ENCODE assay signal across 19 cellular contexts in genomic region chr9:72150653-72151052, GRCh38. TPM values are rescaled to one million over a fixed set of nuclear protein-coding genes. Genes with fewer than 3 reads are reported as not detected.
A peak's percentile ranks its signal among the peaks of the same experiment; 100 is the strongest.
DNase-seq lines count a peak whose midpoint lies in the region; ATAC-seq, FAIRE-seq and TF ChIP-seq lines count a peak whose summit lies in the region.
"Had no signal": no experiment of that assay in that cellular context is flagged by ENCODE, and none has a peak within 500 bp of the region (broad histone marks: within the 10 kb centered on the region; RNA-seq: fewer than 3 reads in every experiment).

No MANE protein-coding gene starts in this region.

- no peak for TF ChIP-seq RAD21 in liver (IDR thresholded peaks at IDR 0.05)
- TF ChIP-seq RAD21 in HepG2 (CRISPR knock-in tag; IDR thresholded peaks at IDR 0.05) = no peak

- no peaks in the 10 kb centered on the region for H3K36me3 Mint-ChIP-seq in MCF 10A (ENCODE audit: insufficient read depth, unreplicated experiment)
- H3K36me3 Mint-ChIP-seq: IgD-negative memory B cell had no signal

- H3K27ac ChIP-seq in liver (ENCODE audit: low read depth in 1 of 2, low read length in 2 of 2) (peak overlapping the region; percentile 98 to 99), HepG2 (ENCODE audit: extremely low read length, insufficient read depth, low read length) (no peak overlapping the region), dorsolateral prefrontal cortex (peak overlapping the region in 10 of 59 donors; percentile 2 to 85 (median 56)), right lobe of liver (peak overlapping the region; percentile 79 to 98 (median 96)), sigmoid colon (no peak overlapping the region)
- H3K27ac ChIP-seq: BLaER1, SK-N-MC had no signal

- in situ Hi-C loops in HepG2 (cut with HindIII; ENCODE audit: extremely low pct_ligation_motif_present, low pct_unique_long_range_greater_than_20kb) = no loop called here

- no peak for FAIRE-seq in HepG2 (lab: Jason Lieb, UNC)

- no peak overlapping the region for H3K27ac Mint-ChIP-seq in MCF 10A (ENCODE audit: low read depth, unreplicated experiment)
- H3K27ac Mint-ChIP-seq: IgD-negative memory B cell had no signal

- 43% methylated on average over 6 of the region's 6 CpGs for WGBS in liver
- 76% methylated on average over 6 of the region's 6 CpGs for WGBS in HepG2 (ENCODE audit: low lambda C conversion rate)
- 27% methylated on average over 6 of the region's 6 CpGs for WGBS in right lobe of liver (ENCODE audit: insufficient coverage, low coverage, low lambda C conversion rate, missing lambda C conversion rate)
- 70 to 74% methylated on average over 6 of the region's 6 CpGs for WGBS in sigmoid colon, 2 donors

- no peaks in the 10 kb centered on the region for H3K9me3 Mint-ChIP-seq in MCF 10A (ENCODE audit: unreplicated experiment)

- no peaks in the 10 kb centered on the region for H3K27me3 Mint-ChIP-seq in MCF 10A (ENCODE audit: insufficient read depth, unreplicated experiment)

- CTCF ChIA-PET in HepG2 (lab: Yijun Ruan, JAX; ENCODE audit: low intra/inter-chr PET ratio, low total read pairs) = no interaction called here
- CTCF ChIA-PET in MCF 10A (lab: Yijun Ruan, JAX) = no interaction called here

- H4K20me1 ChIP-seq in HepG2 (ENCODE audit: insufficient read depth, low read length) = no peaks in the 10 kb centered on the region
- H4K20me1 ChIP-seq: BLaER1 had no signal

- peaks cover 11% of the 10 kb centered on the region for H3K4me1 Mint-ChIP-seq in MCF 10A (ENCODE audit: insufficient read depth, unreplicated experiment)

- TF ChIP-seq CTCF in liver (IDR thresholded peaks at IDR 0.05; ENCODE audit: low read depth, low read length, missing input control) = no peak
- no peak for TF ChIP-seq CTCF in HepG2 (CRISPR knock-in tag; IDR thresholded peaks at IDR 0.05)
- no peak for TF ChIP-seq CTCF in dorsolateral prefrontal cortex (IDR thresholded peaks at IDR 0.05 in 54 of 56, conservative IDR thresholded peaks at IDR 0.05 in 2 of 56; ENCODE audit: low read depth in 1 of 56, partially characterized antibody in 56 of 56)
- TF ChIP-seq CTCF in right lobe of liver (IDR thresholded peaks at IDR 0.05) = no peak
- TF ChIP-seq CTCF in sigmoid colon (IDR thresholded peaks at IDR 0.05) = no peak
- no peak for TF ChIP-seq CTCF in MCF 10A (IDR thresholded peaks at IDR 0.05; ENCODE audit: unreplicated experiment)

- H3K27me3 ChIP-seq in liver (ENCODE audit: control insufficient read depth in 4 of 4, insufficient read depth in 4 of 4, low read length in 3 of 4) (no peaks in the 10 kb centered on the region), HepG2 (ENCODE audit: control insufficient read depth in 1 of 2, insufficient read depth in 2 of 2, low read length in 2 of 2) (peaks cover 1 to 26% of the 10 kb centered on the region in 2 experiments; a peak in 3 of 5 replicates), dorsolateral prefrontal cortex (peaks cover 0 to 34% (median 12%) of the 10 kb centered on the region in 45 donors), right lobe of liver (no peaks in the 10 kb centered on the region), sigmoid colon (peaks cover 4 to 42% (median 13%) of the 10 kb centered on the region in 3 donors)
- H3K27me3 ChIP-seq: BLaER1 had no signal

- BruUV-seq in HepG2 (replicated peaks; lab: Mats Ljungman, UMichigan) = no TSS peak
- no TSS peak for BruUV-seq in MCF 10A (replicated peaks; lab: Mats Ljungman, UMichigan)

- no peaks in the 10 kb centered on the region for H3K9me3 ChIP-seq in liver (ENCODE audit: control insufficient read depth in 4 of 4, low read length in 3 of 4)
- H3K9me3 ChIP-seq in HepG2 (ENCODE audit: low read length) = no peaks in the 10 kb centered on the region
- no peaks in the 10 kb centered on the region for H3K9me3 ChIP-seq in right lobe of liver
- no peaks in the 10 kb centered on the region for H3K9me3 ChIP-seq in sigmoid colon

- TF ChIP-seq EP300 in HepG2 (IDR thresholded peaks at IDR 0.05; ENCODE audit: low read depth in 2 of 2, low read length in 2 of 2) = no peak
- no peak for TF ChIP-seq EP300 in HepG2 (CRISPR knock-in tag; IDR thresholded peaks at IDR 0.05; ENCODE audit: borderline replicate concordance)
- no peak for TF ChIP-seq EP300 in sigmoid colon (IDR thresholded peaks at IDR 0.05)

- H3K79me2 ChIP-seq in HepG2 (ENCODE audit: insufficient read depth, low read length) = no peaks in the 10 kb centered on the region

- TF ChIP-seq POLR2A in HepG2 (IDR thresholded peaks at IDR 0.05; ENCODE audit: insufficient read depth in 1 of 2, low read depth in 2 of 2, low read length in 2 of 2) (no peak), right lobe of liver (IDR thresholded peaks at IDR 0.05) (no peak), sigmoid colon (IDR thresholded peaks at IDR 0.05) (no peak)

- H3K36me3 ChIP-seq in liver (ENCODE audit: control insufficient read depth in 4 of 4, insufficient read depth in 3 of 4, low read depth in 1 of 4, low read length in 3 of 4) (no peaks in the 10 kb centered on the region), HepG2 (replicated peaks in 1 of 2; ENCODE audit: control insufficient read depth in 1 of 2, insufficient read depth in 2 of 2, low read length in 2 of 2) (no peaks in the 10 kb centered on the region), right lobe of liver (no peaks in the 10 kb centered on the region), sigmoid colon (no peaks in the 10 kb centered on the region)
- H3K36me3 ChIP-seq: BLaER1 had no signal

- POLR2A ChIA-PET in HepG2 (lab: Yijun Ruan, JAX) (no interaction called here), MCF 10A (lab: Yijun Ruan, JAX) (no interaction called here)

- H3K4me1 ChIP-seq in liver (ENCODE audit: control insufficient read depth in 4 of 4, insufficient read depth in 4 of 4, low read length in 3 of 4) = peaks cover 5 to 33% (median 19%) of the 10 kb centered on the region in 4 donors
- H3K4me1 ChIP-seq in HepG2 (ENCODE audit: insufficient read depth, low read length) = peaks cover 32% of the 10 kb centered on the region
- H3K4me1 ChIP-seq in right lobe of liver = peaks cover 0 to 22% (median 6%) of the 10 kb centered on the region in 4 donors
- peaks cover 0 to 7% (median 6%) of the 10 kb centered on the region in 4 donors for H3K4me1 ChIP-seq in sigmoid colon

- no peak overlapping the region for H3K4me2 ChIP-seq in HepG2 (ENCODE audit: low read depth, low read length)
- H3K4me2 ChIP-seq: BLaER1 had no signal

- ATAC-seq in HepG2 (no peak), right lobe of liver (no peak), GM21528 (IDR thresholded peaks at IDR 0.05; ENCODE audit: low FRiP score, unreplicated experiment) (no peak)
- ATAC-seq: Right ventricle myocardium inferior had no signal

- peak overlapping the region in 1 of 2 donors; percentile 90 for H3K9ac ChIP-seq in liver (ENCODE audit: low read depth in 1 of 2, low read length in 2 of 2)
- no peak overlapping the region for H3K9ac ChIP-seq in HepG2 (ENCODE audit: insufficient read depth, low read depth, low read length)
- H3K9ac ChIP-seq: BLaER1 had no signal

- H3K4me3 Mint-ChIP-seq in MCF 10A (ENCODE audit: unreplicated experiment) = no peak overlapping the region

- H2AFZ ChIP-seq in HepG2 (ENCODE audit: low read length) = no peak overlapping the region

- intact Hi-C loops in HepG2 (cut with micrococcal nuclease; ENCODE audit: unreplicated experiment) (no loop called here), dorsolateral prefrontal cortex (cut with DNase I) (no loop called here), right lobe of liver (cut with DNase I) (no loop called here), sigmoid colon (cut with DNase I) (no loop called here), MCF 10A (cut with micrococcal nuclease) (no loop called here)

- no peak for DNase-seq in HepG2 (ENCODE audit: low spot score)
- no peak for DNase-seq in dorsolateral prefrontal cortex
- DNase-seq in right lobe of liver = no peak
- no peak for DNase-seq in sigmoid colon
- no peak for DNase-seq in NCI-H2107 (lab: John Stamatoyannopoulos, UW)
- DNase-seq in MCF 10A (ENCODE audit: unreplicated experiment) = no peak
- DNase-seq: 8988T, H7, MV-4-11, NCI-H1417, NCI-H187 treated with DMSO at 0.1 percent for 48 hours, NCI-H748 treated with DMSO at 0.1 percent for 48 hours had no signal

- peak overlapping the region; percentile 69 to 91 (median 73) for H3K4me3 ChIP-seq in liver (ENCODE audit: low read depth in 1 of 3, low read length in 3 of 3)
- no peak overlapping the region for H3K4me3 ChIP-seq in HepG2 (replicated peaks in 1 of 3; ENCODE audit: insufficient read depth in 1 of 3, low read depth in 2 of 3, low read length in 3 of 3)
- peak overlapping the region in 51 of 59 donors; percentile 0 to 72 (median 56) for H3K4me3 ChIP-seq in dorsolateral prefrontal cortex
- H3K4me3 ChIP-seq in right lobe of liver = peak overlapping the region; percentile 72 to 87 (median 87)
- H3K4me3 ChIP-seq in sigmoid colon = no peak overlapping the region
- H3K4me3 ChIP-seq: BLaER1, SK-N-MC had no signal

RNA-seq across cellular contexts. Expression of gene GDA, which starts 1.4 kb away (rescaled TPM):
- total RNA-seq in liver (10 to 100 TPM in 1 of 2 donors, under 1 TPM in 1; 0.37 to 24.1 TPM), HepG2 (2016; rRNA removed; fragmentation: Illumina TruSeq; extraction: Trizol) (0.15 and 0.21 TPM in 2 replicates), dorsolateral prefrontal cortex (100 to 1,000 TPM in 66 of 120 experiments, 10 to 100 TPM in 54; 25.7 to 179 (median 102) TPM), right lobe of liver (10 to 100 TPM; 26.8 to 69.6 (median 45.3) TPM), sigmoid colon (under 1 TPM in 2 of 4 donors, not detected in 2; under 0.01 to 0.27 TPM), MCF 10A (2022) (not detected in 2 replicates)
- polyA plus RNA-seq in liver (10 to 100 TPM; 15.0 to 24.4 TPM), HepG2 (2011; rRNA removed) (0.99 and 1.5 TPM in 2 replicates), sigmoid colon (10 to 100 TPM; 16.0 to 63.1 (median 22.8) TPM)
- not detected in 2 replicates for total RNA-seq in HepG2 (2016; cell fraction: cytosol; rRNA removed; fragmentation: Illumina TruSeq; extraction: Trizol; ENCODE audit: low read depth)
- total RNA-seq in HepG2 (2016; cell fraction: insoluble cytoplasmic fraction; rRNA removed; fragmentation: Illumina TruSeq; extraction: Trizol) = 0.15 and 0.19 TPM in 2 replicates
- 0.09 TPM in 1 of 2 replicates, not detected in the other for total RNA-seq in HepG2 (2016; cell fraction: membrane; rRNA removed; fragmentation: Illumina TruSeq; extraction: Trizol)
- 0.31 TPM in 1 of 2 replicates, not detected in the other for total RNA-seq in HepG2 (2016; cell fraction: nucleus; rRNA removed; fragmentation: Illumina TruSeq; extraction: Trizol)
- polyA plus RNA-seq in HepG2 (2011; cell fraction: cytosol; rRNA removed) = 0.28 and 0.67 TPM in 2 replicates
- 1.0 and 1.9 TPM in 2 replicates for polyA plus RNA-seq in HepG2 (2011; cell fraction: nucleus; rRNA removed)
- 0.93 and 1.2 TPM in 2 replicates for polyA plus RNA-seq in HepG2 (2012)
- polyA plus RNA-seq in HepG2 (2016; cell fraction: cytosol; fragmentation: Illumina TruSeq; extraction: Trizol; ENCODE audit: low read depth) = not detected in 2 replicates
- polyA plus RNA-seq in HepG2 (2016; cell fraction: insoluble cytoplasmic fraction; fragmentation: Illumina TruSeq; extraction: Trizol; ENCODE audit: low read depth) = 0.12 and 0.17 TPM in 2 replicates
- polyA plus RNA-seq in HepG2 (2016; cell fraction: membrane; fragmentation: Illumina TruSeq; extraction: Trizol; ENCODE audit: low read depth) = not detected in 2 replicates
- polyA plus RNA-seq in HepG2 (2016; cell fraction: nucleus; fragmentation: Illumina TruSeq; extraction: Trizol; ENCODE audit: insufficient read depth, low read depth) = 0.25 and 0.31 TPM in 2 replicates
- polyA minus RNA-seq in HepG2 (2011; rRNA and poly(A)+ RNA removed; ENCODE audit: low replicate concordance) = 0.94 and 75.0 TPM in 2 replicates
- 1.1 and 2.5 TPM in 2 replicates for polyA minus RNA-seq in HepG2 (2011; cell fraction: cytosol; rRNA and poly(A)+ RNA removed)
- 3.5 and 4.4 TPM in 2 replicates for polyA minus RNA-seq in HepG2 (2011; cell fraction: nucleus; rRNA and poly(A)+ RNA removed)
- total RNA-seq: HT1080 had no signal
- polyA plus RNA-seq: IgD-negative memory B cell had no signal

Comparison
In these comparisons a context has a peak if more than half of its experiments do, and no peak if none do; other contexts are left out.
1. H3K27ac ChIP-seq: peak in liver (2 of 2) and right lobe of liver (3 of 3); none in HepG2 (single experiment) and sigmoid colon (0 of 4).
2. H3K4me3 ChIP-seq: peak in liver (3 of 3), dorsolateral prefrontal cortex (51 of 59) and right lobe of liver (3 of 3); none in HepG2 (0 of 3) and sigmoid colon (0 of 4).